Comparison of ENCODE assay signal across 36 cellular contexts in the genomic region with DNA sequence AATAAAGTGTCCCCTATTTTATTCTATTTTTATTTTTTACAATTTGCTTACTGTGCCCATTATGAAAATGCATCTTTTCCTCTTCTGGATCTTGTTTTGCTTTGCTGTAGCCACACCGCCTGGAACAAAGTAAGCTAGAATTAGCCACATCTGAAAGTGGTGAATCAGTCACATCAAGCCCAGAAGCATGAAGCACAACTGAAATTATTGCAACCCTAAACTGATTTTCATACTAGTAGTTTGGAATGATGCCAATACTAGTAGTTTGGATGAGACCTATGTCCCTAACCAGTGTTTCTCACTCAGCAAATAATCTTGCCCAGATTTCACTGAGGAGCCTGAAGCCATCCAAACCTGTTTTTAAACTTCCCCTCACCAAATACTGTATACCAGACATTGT.
DNase-seq lines count a peak whose midpoint lies in the region; ATAC-seq, FAIRE-seq and TF ChIP-seq lines count a peak whose summit lies in the region.
"Had no signal": no experiment of that assay in that cellular context is flagged by ENCODE, and none has a peak within 500 bp of the region (broad histone marks: within the 10 kb centered on the region; RNA-seq: fewer than 3 reads in every experiment).

No MANE protein-coding gene starts in this region.

- TF ChIP-seq POLR2A in body of pancreas (IDR thresholded peaks at IDR 0.05), result no peak

- no peak overlapping the region for H3K9ac ChIP-seq in astrocyte (ENCODE audit: low read length)

- H3K27me3 ChIP-seq in MG63, result no peaks in the 10 kb centered on the region
- H3K27me3 ChIP-seq in astrocyte (ENCODE audit: insufficient read depth, low read length), result no peaks in the 10 kb centered on the region
- H3K27me3 ChIP-seq in body of pancreas, result no peaks in the 10 kb centered on the region
- H3K27me3 ChIP-seq: left lung, pancreas, Peyer's patch, uterus had no signal

- WGBS in body of pancreas, 2 donors, result 85 to 93% methylated on average over 1 of the region's 1 CpG

- TF ChIP-seq CTCF in astrocyte (IDR thresholded peaks at IDR 0.05; ENCODE audit: insufficient read depth, low read depth, low read length) (no peak), body of pancreas (IDR thresholded peaks at IDR 0.05) (no peak)

- H3K9me3 Mint-ChIP-seq in astrocyte (ENCODE audit: unreplicated experiment), result no peaks in the 10 kb centered on the region
- H3K9me3 Mint-ChIP-seq in stimulated activated naive CD8-positive, alpha-beta T cell treated with anti-CD3 and anti-CD28 coated beads, Interleukin-15, amount 100 ng/mL, for 72 hours, result peaks cover 0 to 5% of the 10 kb centered on the region in 2 donors
- H3K9me3 Mint-ChIP-seq: GM23338, neural crest cell had no signal

- no peak overlapping the region for H2AFZ ChIP-seq in astrocyte (ENCODE audit: low read depth, low read length)
- H2AFZ ChIP-seq: GM23338 had no signal

- H3K27ac Mint-ChIP-seq in astrocyte (ENCODE audit: unreplicated experiment), result no peak overlapping the region
- H3K27ac Mint-ChIP-seq in stimulated activated naive CD8-positive, alpha-beta T cell treated with anti-CD3 and anti-CD28 coated beads, Interleukin-15, amount 100 ng/mL, for 72 hours, result no peak overlapping the region
- H3K27ac Mint-ChIP-seq: activated CD4-positive, alpha-beta T cell treated with anti-CD3 and anti-CD28 coated beads for 36 hours; activated CD8-positive, alpha-beta T cell treated with anti-CD3 and anti-CD28 coated beads for 36 hours; activated naive CD4-positive, alpha-beta T cell treated with anti-CD3 and anti-CD28 coated beads, Interleukin-2, amount 10 ng/mL, durations not matched to agents 7 days and 5 days; activated T-helper 17 cell treated with anti-CD3 and anti-CD28 coated beads, Interleukin-2, amount 50 U/mL, for 72 hours; B cell; CD4-positive, alpha-beta memory T cell; GM23338; HFFc6; IgD-negative memory B cell; memory B cell had no signal

- H3K27ac ChIP-seq in astrocyte (ENCODE audit: low read depth, low read length) (no peak overlapping the region), body of pancreas (no peak overlapping the region)
- H3K27ac ChIP-seq: coronary artery, epithelial cell of prostate, left lung, pancreas, Peyer's patch, thoracic aorta, uterus had no signal

- H3K36me3 ChIP-seq in MG63 (peaks cover 31% of the 10 kb centered on the region), astrocyte (ENCODE audit: insufficient read depth, low read length) (no peaks in the 10 kb centered on the region), body of pancreas (replicated peaks in 1 of 2; ENCODE audit: insufficient read depth in 1 of 2, low read depth in 2 of 2) (no peaks in the 10 kb centered on the region)
- H3K36me3 ChIP-seq: left lung, pancreas, Peyer's patch, thoracic aorta, uterus had no signal

- H3K4me3 Mint-ChIP-seq in astrocyte (ENCODE audit: unreplicated experiment), result no peak overlapping the region
- H3K4me3 Mint-ChIP-seq in stimulated activated naive CD8-positive, alpha-beta T cell treated with anti-CD3 and anti-CD28 coated beads, Interleukin-15, amount 100 ng/mL, for 72 hours, result no peak overlapping the region
- H3K4me3 Mint-ChIP-seq: activated CD4-positive, alpha-beta T cell treated with anti-CD3 and anti-CD28 coated beads for 36 hours; activated CD8-positive, alpha-beta T cell treated with anti-CD3 and anti-CD28 coated beads for 36 hours; activated naive CD4-positive, alpha-beta T cell treated with anti-CD3 and anti-CD28 coated beads, Interleukin-2, amount 10 ng/mL, durations not matched to agents 7 days and 5 days; activated T-helper 17 cell treated with anti-CD3 and anti-CD28 coated beads, Interleukin-2, amount 50 U/mL, for 72 hours; B cell; CD4-positive, alpha-beta memory T cell; GM23338; HFFc6; IgD-negative memory B cell; memory B cell; neural crest cell had no signal

- no peak for FAIRE-seq in astrocyte (lab: Jason Lieb, UNC)
- FAIRE-seq: pancreas had no signal

- no peaks in the 10 kb centered on the region for H3K79me2 ChIP-seq in astrocyte (ENCODE audit: insufficient read depth, low read length)

- H3K4me1 Mint-ChIP-seq in astrocyte (ENCODE audit: low read depth, unreplicated experiment), result no peaks in the 10 kb centered on the region
- H3K4me1 Mint-ChIP-seq in stimulated activated naive CD8-positive, alpha-beta T cell treated with anti-CD3 and anti-CD28 coated beads, Interleukin-15, amount 100 ng/mL, for 72 hours, result no peaks in the 10 kb centered on the region
- H3K4me1 Mint-ChIP-seq: activated CD4-positive, alpha-beta T cell treated with anti-CD3 and anti-CD28 coated beads for 36 hours; activated naive CD4-positive, alpha-beta T cell treated with anti-CD3 and anti-CD28 coated beads, Interleukin-2, amount 10 ng/mL, durations not matched to agents 7 days and 5 days; activated T-helper 17 cell treated with anti-CD3 and anti-CD28 coated beads, Interleukin-2, amount 50 U/mL, for 72 hours; B cell; CD4-positive, alpha-beta memory T cell; GM23338; IgD-negative memory B cell; memory B cell; neural crest cell had no signal

- peak; percentile 13 for DNase-seq in ELR (ENCODE audit: low read depth)
- DNase-seq in MG63, result peak; percentile 17
- peak; percentile 32 for DNase-seq in astrocyte (ENCODE audit: low read depth)
- peak; percentile 26 for DNase-seq in iris pigment epithelial cell (ENCODE audit: low read depth)
- no peak for DNase-seq in stimulated activated naive CD8-positive, alpha-beta T cell treated with anti-CD3 and anti-CD28 coated beads, Interleukin-15, amount 100 ng/mL, for 72 hours
- DNase-seq in SW480 (ENCODE audit: low spot score), result no peak
- DNase-seq in body of pancreas, result no peak
- DNase-seq: ACHN; activated CD4-positive, alpha-beta T cell treated with anti-CD3 and anti-CD28 coated beads for 36 hours; activated CD8-positive, alpha-beta T cell treated with anti-CD3 and anti-CD28 coated beads for 36 hours; activated naive CD4-positive, alpha-beta T cell treated with anti-CD3 and anti-CD28 coated beads, Interleukin-2, amount 10 ng/mL, durations not matched to agents 7 days and 5 days; amniotic stem cell; CD4-positive, alpha-beta memory T cell; effector CD8-positive, alpha-beta T cell; glutamatergic neuron; HFFc6; left lung; NCI-H146; NCI-H2171 treated with DMSO at 0.1 percent for 48 hours; NCI-H510A treated with DMSO at 0.1 percent for 48 hours; pancreas; Peyer's patch; retina; SIG-M5; stimulated activated naive CD8-positive, alpha-beta T cell treated with anti-CD3 and anti-CD28 coated beads, Interleukin-15, Interleukin-2, amounts not matched to agents 100 U/mL and 50 U/mL, for 24 hours; uterus had no signal

- H3K4me3 ChIP-seq in MG63 (no peak overlapping the region), astrocyte (ENCODE audit: insufficient read depth, low read depth, low read length) (no peak overlapping the region), body of pancreas (no peak overlapping the region)
- H3K4me3 ChIP-seq: coronary artery, GM23338, left lung, pancreas, Peyer's patch, smooth muscle cell, thoracic aorta, uterus had no signal

- H3K9me3 ChIP-seq in MG63 (no peaks in the 10 kb centered on the region), astrocyte (ENCODE audit: insufficient read depth, low read depth, low read length) (no peaks in the 10 kb centered on the region), body of pancreas (no peaks in the 10 kb centered on the region)
- H3K9me3 ChIP-seq: left lung, pancreas, Peyer's patch, thoracic aorta, uterus had no signal

- H3K36me3 Mint-ChIP-seq in astrocyte (ENCODE audit: low read depth, unreplicated experiment), result no peaks in the 10 kb centered on the region
- H3K36me3 Mint-ChIP-seq: activated naive CD4-positive, alpha-beta T cell treated with anti-CD3 and anti-CD28 coated beads, Interleukin-2, amount 10 ng/mL, durations not matched to agents 7 days and 5 days; CD4-positive, alpha-beta memory T cell; IgD-negative memory B cell; memory B cell had no signal

- intact Hi-C loops in body of pancreas (cut with DNase I), result no loop called here

- H4K20me1 ChIP-seq in astrocyte (ENCODE audit: insufficient read depth, low read length), result no peaks in the 10 kb centered on the region

- H3K4me1 ChIP-seq in astrocyte (ENCODE audit: insufficient read depth, low read length) (no peaks in the 10 kb centered on the region), body of pancreas (no peaks in the 10 kb centered on the region)
- H3K4me1 ChIP-seq: left lung, pancreas, Peyer's patch, uterus had no signal

- no peak overlapping the region for H3K4me2 ChIP-seq in astrocyte (ENCODE audit: low read length)
- H3K4me2 ChIP-seq: GM23338, smooth muscle cell had no signal

- H3K27me3 Mint-ChIP-seq in astrocyte (ENCODE audit: low read depth, unreplicated experiment), result no peaks in the 10 kb centered on the region
- no peaks in the 10 kb centered on the region for H3K27me3 Mint-ChIP-seq in stimulated activated naive CD8-positive, alpha-beta T cell treated with anti-CD3 and anti-CD28 coated beads, Interleukin-15, amount 100 ng/mL, for 72 hours
- H3K27me3 Mint-ChIP-seq: activated CD4-positive, alpha-beta T cell treated with anti-CD3 and anti-CD28 coated beads for 36 hours; activated CD8-positive, alpha-beta T cell treated with anti-CD3 and anti-CD28 coated beads for 36 hours; activated naive CD4-positive, alpha-beta T cell treated with anti-CD3 and anti-CD28 coated beads, Interleukin-2, amount 10 ng/mL, durations not matched to agents 7 days and 5 days; activated T-helper 17 cell treated with anti-CD3 and anti-CD28 coated beads, Interleukin-2, amount 50 U/mL, for 72 hours; B cell; CD4-positive, alpha-beta memory T cell; IgD-negative memory B cell; memory B cell had no signal

- no peak for ATAC-seq in stimulated activated naive CD8-positive, alpha-beta T cell treated with anti-CD3 and anti-CD28 coated beads, Interleukin-15, amount 100 ng/mL, for 72 hours
- ATAC-seq in body of pancreas, result no peak
- ATAC-seq: activated CD4-positive, alpha-beta T cell treated with anti-CD3 and anti-CD28 coated beads for 36 hours; activated CD8-positive, alpha-beta T cell treated with anti-CD3 and anti-CD28 coated beads for 36 hours; activated T-helper 17 cell treated with anti-CD3 and anti-CD28 coated beads, Interleukin-2, amount 50 U/mL, for 72 hours; GM23338; left lung; pancreas; stimulated activated naive CD8-positive, alpha-beta T cell treated with anti-CD3 and anti-CD28 coated beads, Interleukin-15, Interleukin-2, amounts not matched to agents 100 U/mL and 50 U/mL, for 24 hours had no signal

Comparison
In these comparisons a context has a peak if more than half of its experiments do, and no peak if none do; other contexts are left out.
1. DNase-seq: peak in ELR (single experiment), MG63 (single experiment), astrocyte (single experiment) and iris pigment epithelial cell (single experiment); none in stimulated activated naive CD8-positive, alpha-beta T cell treated with anti-CD3 and anti-CD28 coated beads, Interleukin-15, amount 100 ng/mL, for 72 hours (0 of 2), SW480 (single experiment) and body of pancreas (0 of 4).